In genomic region chr1:161733526-161733925, GRCh38 we compare ENCODE assay signal across 15 cellular contexts. TPM values are rescaled to one million over a fixed set of nuclear protein-coding genes. Genes with fewer than 3 reads are reported as not detected.
DNase-seq lines count a peak whose midpoint lies in the region; ATAC-seq and TF ChIP-seq lines count a peak whose summit lies in the region.
"Had no signal": no experiment of that assay in that cellular context is flagged by ENCODE, and none has a peak within 500 bp of the region (broad histone marks: within the 10 kb centered on the region; RNA-seq: fewer than 3 reads in every experiment).

No MANE protein-coding gene starts in this region.

- TF ChIP-seq CTCF in left ventricle myocardium inferior (IDR thresholded peaks at IDR 0.05; ENCODE audit: borderline replicate concordance) (no peak), fibroblast of lung (conservative IDR thresholded peaks at IDR 0.05 in 1 of 2, IDR thresholded peaks at IDR 0.05 in 1 of 2; ENCODE audit: low read depth in 1 of 2, low read length in 2 of 2) (no peak), type B pancreatic cell (conservative IDR thresholded peaks at IDR 0.05) (no peak), CD14-positive monocyte (IDR thresholded peaks at IDR 0.05) (no peak)

- H3K36me3 Mint-ChIP-seq in type B pancreatic cell = no peaks in the 10 kb centered on the region
- H3K36me3 Mint-ChIP-seq in CD14-positive monocyte = no peaks in the 10 kb centered on the region
- H3K36me3 Mint-ChIP-seq: activated naive CD4-positive, alpha-beta T cell treated with anti-CD3 and anti-CD28 coated beads, Interleukin-2, amount 10 ng/mL, durations not matched to agents 7 days and 5 days had no signal

- H3K27me3 ChIP-seq in left ventricle myocardium inferior (ENCODE audit: low read depth) (no peaks in the 10 kb centered on the region), fibroblast of lung (ENCODE audit: control insufficient read depth, insufficient read depth, low read length) (no peaks in the 10 kb centered on the region)
- H3K27me3 ChIP-seq: ovary had no signal

- no peak overlapping the region for H2AFZ ChIP-seq in fibroblast of lung (ENCODE audit: low read length)

- H3K36me3 ChIP-seq in left ventricle myocardium inferior (no peaks in the 10 kb centered on the region), fibroblast of lung (ENCODE audit: control insufficient read depth, insufficient read depth, low read length) (no peaks in the 10 kb centered on the region)
- H3K36me3 ChIP-seq: ovary had no signal

- H3K27me3 Mint-ChIP-seq in type B pancreatic cell = peaks cover 58% of the 10 kb centered on the region
- peaks cover 57 to 90% (median 84%) of the 10 kb centered on the region in 3 donors for H3K27me3 Mint-ChIP-seq in CD14-positive monocyte (ENCODE audit: low read depth in 3 of 3)
- H3K27me3 Mint-ChIP-seq: effector memory CD8-positive, alpha-beta T cell had no signal

- peaks cover 9% of the 10 kb centered on the region for H3K4me1 ChIP-seq in left ventricle myocardium inferior
- H3K4me1 ChIP-seq in fibroblast of lung (ENCODE audit: control insufficient read depth, extremely low read depth, insufficient read depth, low read length) = peaks cover 5% of the 10 kb centered on the region

- intact Hi-C loops in left ventricle myocardium inferior (cut with micrococcal nuclease) (no loop called here), Right ventricle myocardium superior (cut with DNase I) (loop anchor here (10.0 kb wide), 1 partner anchor 249 kb away; no protein-coding TSS in a partner anchor), CD14-positive monocyte (cut with micrococcal nuclease) (no loop called here)

- no peaks in the 10 kb centered on the region for H4K20me1 ChIP-seq in fibroblast of lung (ENCODE audit: control insufficient read depth, extremely low read depth, insufficient read depth, low read length)

- H3K4me1 Mint-ChIP-seq in type B pancreatic cell (ENCODE audit: unreplicated experiment) = peaks cover 6% of the 10 kb centered on the region
- H3K4me1 Mint-ChIP-seq in CD14-positive monocyte = peaks cover 26% of the 10 kb centered on the region

- H3K4me2 ChIP-seq in fibroblast of lung (ENCODE audit: extremely low read depth, insufficient read depth, low read length) = peak overlapping the region; percentile 37

- H3K9me3 ChIP-seq in left ventricle myocardium inferior (replicated peaks) (no peaks in the 10 kb centered on the region), fibroblast of lung (ENCODE audit: control insufficient read depth, insufficient read depth, low read depth, low read length) (no peaks in the 10 kb centered on the region)
- H3K9me3 ChIP-seq: ovary had no signal

- H3K79me2 ChIP-seq in fibroblast of lung (ENCODE audit: control insufficient read depth, insufficient read depth, low read length) = no peaks in the 10 kb centered on the region

- H3K9ac ChIP-seq in fibroblast of lung (ENCODE audit: insufficient read depth, low read length) = no peak overlapping the region

- no peak overlapping the region for H3K4me3 ChIP-seq in left ventricle myocardium inferior
- no peak overlapping the region for H3K4me3 ChIP-seq in fibroblast of lung (replicated peaks in 1 of 4; ENCODE audit: control extremely low read depth in 1 of 4, insufficient read depth in 1 of 4, low read depth in 3 of 4, low read length in 4 of 4)
- H3K4me3 ChIP-seq: ovary had no signal

- no peak for DNase-seq in left ventricle myocardium inferior
- no peak for DNase-seq in Right ventricle myocardium superior
- peak; percentile 76 for DNase-seq in RPMI7951 (ENCODE audit: low read depth)
- DNase-seq in fibroblast of lung (ENCODE audit: low read depth in 2 of 2) = peak; percentile 81 to 89
- DNase-seq in type B pancreatic cell (ENCODE audit: extremely low spot score, unreplicated experiment) = no peak
- DNase-seq in hippocampal formation (lab: John Stamatoyannopoulos, UW) = no peak
- no peak for DNase-seq in CD14-positive monocyte (ENCODE audit: low spot score)
- DNase-seq: activated CD4-positive, alpha-beta T cell treated with anti-CD3 and anti-CD28 coated beads for 4 hours; activated naive CD4-positive, alpha-beta T cell treated with anti-CD3 and anti-CD28 coated beads, Interleukin-2, amount 10 ng/mL, durations not matched to agents 7 days and 5 days; effector memory CD8-positive, alpha-beta T cell; NCI-H2029 treated with DMSO at 0.1 percent for 48 hours; ovary; SHP77; stimulated activated CD4-positive, alpha-beta T cell treated with anti-CD3 and anti-CD28 coated beads, Interleukin-2, amount 100 ng/mL, for 48 hours had no signal

- H3K27ac ChIP-seq in left ventricle myocardium inferior (replicated peaks) (peak overlapping the region; percentile 47), fibroblast of lung (ENCODE audit: insufficient read depth, low read length) (peak overlapping the region; percentile 25)
- H3K27ac ChIP-seq: ovary had no signal

- ATAC-seq in Right ventricle myocardium superior (ENCODE audit: poor library complexity) (no peak), HG02759 (IDR thresholded peaks at IDR 0.05; ENCODE audit: unreplicated experiment) (no peak)
- ATAC-seq: effector memory CD8-positive, alpha-beta T cell had no signal

- H3K27ac Mint-ChIP-seq in type B pancreatic cell (peak overlapping the region; percentile 66), CD14-positive monocyte (no peak overlapping the region)
- H3K27ac Mint-ChIP-seq: activated naive CD4-positive, alpha-beta T cell treated with anti-CD3 and anti-CD28 coated beads, Interleukin-2, amount 10 ng/mL, durations not matched to agents 7 days and 5 days; effector memory CD8-positive, alpha-beta T cell had no signal

- H3K9me3 Mint-ChIP-seq in type B pancreatic cell (peaks cover 4% of the 10 kb centered on the region), CD14-positive monocyte (peaks cover 0 to 13% (median 2%) of the 10 kb centered on the region in 7 donors)
- H3K9me3 Mint-ChIP-seq: activated naive CD4-positive, alpha-beta T cell treated with anti-CD3 and anti-CD28 coated beads, Interleukin-2, amount 10 ng/mL, durations not matched to agents 7 days and 5 days; effector memory CD8-positive, alpha-beta T cell had no signal

- H3K4me3 Mint-ChIP-seq in type B pancreatic cell = peak overlapping the region; percentile 42
- peak overlapping the region in 1 of 2 donors; percentile 54 for H3K4me3 Mint-ChIP-seq in CD14-positive monocyte
- H3K4me3 Mint-ChIP-seq: activated naive CD4-positive, alpha-beta T cell treated with anti-CD3 and anti-CD28 coated beads, Interleukin-2, amount 10 ng/mL, durations not matched to agents 7 days and 5 days; effector memory CD8-positive, alpha-beta T cell had no signal

RNA-seq across cellular contexts. Expression of gene FCRLB, which starts 12.2 kb away (rescaled TPM):
- 0.33 TPM for total RNA-seq in left ventricle myocardium inferior
- total RNA-seq in Right ventricle myocardium superior = 0.19 TPM
- total RNA-seq in RPMI7951 (2014; rRNA removed; shearing (Covaris generic)) = 2.2 and 2.4 TPM in 2 replicates
- 0.77 and 1.2 TPM in 2 replicates for total RNA-seq in fibroblast of lung
- 0.45 and 1.1 TPM in 2 replicates for polyA plus RNA-seq in fibroblast of lung
- polyA plus RNA-seq in fibroblast of lung (2012) = 0.38 and 1.9 TPM in 2 replicates
- polyA minus RNA-seq in fibroblast of lung (ENCODE audit: low replicate concordance) = 0.15 and 1.1 TPM in 2 replicates
- total RNA-seq in type B pancreatic cell (ENCODE audit: low replicate concordance) = 0.45 and 0.82 TPM in 2 replicates
- polyA plus RNA-seq in CD14-positive monocyte = under 1 TPM; 0.36 to 0.39 TPM

RNA-seq across cellular contexts. Expression of gene DUSP12, which starts 16.1 kb away (rescaled TPM):
- total RNA-seq in left ventricle myocardium inferior (8.4 TPM), Right ventricle myocardium superior (6.9 TPM), fibroblast of lung (34.2 and 35.8 TPM in 2 replicates), type B pancreatic cell (ENCODE audit: low replicate concordance) (23.7 and 34.0 TPM in 2 replicates)
- total RNA-seq in RPMI7951 (2014; rRNA removed; shearing (Covaris generic)) = 45.9 and 55.0 TPM in 2 replicates
- polyA plus RNA-seq in fibroblast of lung (35.6 and 36.1 TPM in 2 replicates), CD14-positive monocyte (10 to 100 TPM; 30.5 to 32.0 TPM)
- polyA plus RNA-seq in fibroblast of lung (2012) = 22.7 and 25.2 TPM in 2 replicates
- polyA minus RNA-seq in fibroblast of lung (ENCODE audit: low replicate concordance) = 0.41 and 6.0 TPM in 2 replicates

RNA-seq across cellular contexts. Expression of gene FCRLA, which starts 26.5 kb away (rescaled TPM):
- total RNA-seq in left ventricle myocardium inferior (0.11 TPM), Right ventricle myocardium superior (not detected), fibroblast of lung (under 0.01 and 0.17 TPM in 2 replicates), type B pancreatic cell (ENCODE audit: low replicate concordance) (0.22 TPM in 1 of 2 replicates, not detected in the other)
- total RNA-seq in RPMI7951 (2014; rRNA removed; shearing (Covaris generic)) = 11.2 and 16.7 TPM in 2 replicates
- polyA plus RNA-seq in fibroblast of lung (0.56 and 0.68 TPM in 2 replicates), CD14-positive monocyte (under 1 TPM; 0.39 to 0.51 TPM)
- 0.41 and 0.50 TPM in 2 replicates for polyA plus RNA-seq in fibroblast of lung (2012)
- 0.37 TPM in 1 of 2 replicates, not detected in the other for polyA minus RNA-seq in fibroblast of lung (ENCODE audit: low replicate concordance)

RNA-seq across cellular contexts. Expression of gene ATF6, which starts 32.6 kb away (rescaled TPM):
- total RNA-seq in left ventricle myocardium inferior (13.0 TPM), Right ventricle myocardium superior (12.2 TPM), fibroblast of lung (19.5 and 25.3 TPM in 2 replicates), type B pancreatic cell (ENCODE audit: low replicate concordance) (21.7 and 22.9 TPM in 2 replicates)
- total RNA-seq in RPMI7951 (2014; rRNA removed; shearing (Covaris generic)) = 17.2 and 19.9 TPM in 2 replicates
- polyA plus RNA-seq in fibroblast of lung (24.8 and 27.4 TPM in 2 replicates), CD14-positive monocyte (10 to 100 TPM; 22.2 to 25.6 TPM)
- polyA plus RNA-seq in fibroblast of lung (2012) = 14.1 and 16.6 TPM in 2 replicates
- 6.5 and 7.0 TPM in 2 replicates for polyA minus RNA-seq in fibroblast of lung (ENCODE audit: low replicate concordance)

Comparison
In these comparisons a context has a peak if more than half of its experiments do, and no peak if none do; other contexts are left out.
1. DNase-seq: peak in RPMI7951 (single experiment) and fibroblast of lung (2 of 2); none in left ventricle myocardium inferior (single experiment), Right ventricle myocardium superior (single experiment), type B pancreatic cell (single experiment), hippocampal formation (0 of 2) and CD14-positive monocyte (single experiment).
2. RNA of gene FCRLA, which starts 26.5 kb away (total RNA-seq): 11.2 to 16.7 TPM in RPMI7951; 0.22 TPM in type B pancreatic cell, under 0.01 to 0.17 TPM in fibroblast of lung, 0.11 TPM in left ventricle myocardium inferior (single experiment) and not detected in Right ventricle myocardium superior (single experiment); every median in the first group is over 10 times any median in the second.